In genomic region chr21:44286716-44287632, GRCh38 we compare ENCODE assay signal across 39 cellular contexts. TPM values are rescaled to one million over a fixed set of nuclear protein-coding genes. Genes with fewer than 3 reads are reported as not detected.
DNase-seq lines count a peak whose midpoint lies in the region; ATAC-seq and TF ChIP-seq lines count a peak whose summit lies in the region.
"Had no signal": no experiment of that assay in that cellular context is flagged by ENCODE, and none has a peak within 500 bp of the region (broad histone marks: within the 10 kb centered on the region; RNA-seq: fewer than 3 reads in every experiment).

No MANE protein-coding gene starts in this region.

- H3K27ac Mint-ChIP-seq in HFFc6: no peak overlapping the region
- H3K27ac Mint-ChIP-seq: activated CD4-positive, alpha-beta memory T cell treated with anti-CD3 and anti-CD28 coated beads for 36 hours; activated naive CD8-positive, alpha-beta T cell treated with anti-CD3 and anti-CD28 coated beads, Interleukin-2, amount 50 U/mL, for 24 hours; activated T-cell treated with anti-CD3 and anti-CD28 coated beads, Interleukin-2, amount 50 U/mL, for 72 hours; H9; mesothelial cell of epicardium; naive B cell; progenitor cell of endocrine pancreas had no signal

- H3K9me3 Mint-ChIP-seq in HFFc6: no peaks in the 10 kb centered on the region
- H3K9me3 Mint-ChIP-seq: activated CD4-positive, alpha-beta memory T cell treated with anti-CD3 and anti-CD28 coated beads for 36 hours; activated naive CD8-positive, alpha-beta T cell treated with anti-CD3 and anti-CD28 coated beads, Interleukin-2, amount 50 U/mL, for 24 hours; activated T-cell treated with anti-CD3 and anti-CD28 coated beads, Interleukin-2, amount 50 U/mL, for 72 hours; H9; mesothelial cell of epicardium; naive B cell had no signal

- H3K4me3 ChIP-seq in BE2C (ENCODE audit: low read depth, low read length): no peak overlapping the region
- H3K4me3 ChIP-seq in H7 (ENCODE audit: insufficient read depth, low read depth, low read length): no peak overlapping the region
- H3K4me3 ChIP-seq in right cardiac atrium (ENCODE audit: low read length): no peak overlapping the region
- H3K4me3 ChIP-seq: cardiac muscle cell, colonic mucosa, gastroesophageal sphincter, left lung, MG63, tibial nerve had no signal

- H3K4me1 ChIP-seq in BE2C (no peaks in the 10 kb centered on the region), right cardiac atrium (ENCODE audit: control insufficient read depth, insufficient read depth, low read length) (no peaks in the 10 kb centered on the region)
- H3K4me1 ChIP-seq: colonic mucosa had no signal

- no peaks in the 10 kb centered on the region for H3K36me3 Mint-ChIP-seq in HFFc6 (ENCODE audit: low read depth)
- H3K36me3 Mint-ChIP-seq: activated CD4-positive, alpha-beta memory T cell treated with anti-CD3 and anti-CD28 coated beads for 36 hours; immature natural killer cell; mesothelial cell of epicardium; naive B cell had no signal

- H3K4me3 Mint-ChIP-seq in HFFc6: no peak overlapping the region
- H3K4me3 Mint-ChIP-seq: activated CD4-positive, alpha-beta memory T cell treated with anti-CD3 and anti-CD28 coated beads for 36 hours; activated naive CD8-positive, alpha-beta T cell treated with anti-CD3 and anti-CD28 coated beads, Interleukin-2, amount 50 U/mL, for 24 hours; activated T-cell treated with anti-CD3 and anti-CD28 coated beads, Interleukin-2, amount 50 U/mL, for 72 hours; H9; immature natural killer cell; mesothelial cell of epicardium; naive B cell had no signal

- WGBS in right cardiac atrium: 67% methylated on average over 31 of the region's 31 CpGs

- intact Hi-C loops in right cardiac atrium (cut with DNase I): no loop called here

- no peak for ATAC-seq in right cardiac atrium
- ATAC-seq: activated naive CD8-positive, alpha-beta T cell treated with anti-CD3 and anti-CD28 coated beads, Interleukin-2, amount 50 U/mL, for 24 hours; activated T-cell treated with anti-CD3 and anti-CD28 coated beads, Interleukin-2, amount 50 U/mL, for 72 hours; gastroesophageal sphincter; left lung had no signal

- H3K27ac ChIP-seq in right cardiac atrium (ENCODE audit: low read length): no peak overlapping the region
- H3K27ac ChIP-seq: cardiac muscle cell, colonic mucosa, gastroesophageal sphincter, HL-60, KMS-11, left lung, neutrophil, tibial nerve had no signal

- H3K27me3 Mint-ChIP-seq in HFFc6 (ENCODE audit: insufficient read depth): peaks cover 12% of the 10 kb centered on the region
- H3K27me3 Mint-ChIP-seq: activated naive CD8-positive, alpha-beta T cell treated with anti-CD3 and anti-CD28 coated beads, Interleukin-2, amount 50 U/mL, for 24 hours had no signal

- no peaks in the 10 kb centered on the region for H3K36me3 ChIP-seq in BE2C
- no peaks in the 10 kb centered on the region for H3K36me3 ChIP-seq in H7 (replicated peaks; ENCODE audit: control insufficient read depth, insufficient read depth, low read length)
- H3K36me3 ChIP-seq: cardiac muscle cell, colonic mucosa, gastroesophageal sphincter, left lung, MG63, neutrophil, tibial nerve had no signal

- H3K9me3 ChIP-seq in BE2C (no peaks in the 10 kb centered on the region), right cardiac atrium (ENCODE audit: control insufficient read depth, low read length) (no peaks in the 10 kb centered on the region)
- H3K9me3 ChIP-seq: colonic mucosa, gastroesophageal sphincter, left lung, MG63, neutrophil, tibial nerve had no signal

- no peaks in the 10 kb centered on the region for H3K4me1 Mint-ChIP-seq in HFFc6 (ENCODE audit: low read depth)
- H3K4me1 Mint-ChIP-seq: activated naive CD8-positive, alpha-beta T cell treated with anti-CD3 and anti-CD28 coated beads, Interleukin-2, amount 50 U/mL, for 24 hours; immature natural killer cell had no signal

- TF ChIP-seq CTCF in BE2C (IDR thresholded peaks at IDR 0.05; ENCODE audit: low read depth, low read length) (no peak), HFFc6 (IDR thresholded peaks at IDR 0.05) (no peak)

- peak; percentile 4 for DNase-seq in BE2C
- DNase-seq in H7: peak; percentile 77
- peak; percentile 11 to 62 (median 37) for DNase-seq in right cardiac atrium
- DNase-seq in HFFc6: no peak
- no peak for DNase-seq in medulla oblongata (ENCODE audit: extremely low spot score)
- no peak for DNase-seq in D341Med (ENCODE audit: low spot score)
- DNase-seq: activated CD4-positive, alpha-beta memory T cell treated with anti-CD3 and anti-CD28 coated beads for 36 hours; activated CD4-positive, alpha-beta T cell treated with anti-CD3 and anti-CD28 coated beads for 1 hour; activated naive CD4-positive, alpha-beta T cell; activated naive CD8-positive, alpha-beta T cell treated with anti-CD3 and anti-CD28 coated beads, Interleukin-2, amount 50 U/mL, for 24 hours; activated T-cell treated with anti-CD3 and anti-CD28 coated beads, Interleukin-2, amount 50 U/mL, for 72 hours; AML-193; colonic mucosa; effector CD8-positive, alpha-beta T cell; EL; H9; hypothalamus; immature natural killer cell; MG63; naive B cell; NCI-H1436; NCI-H2081 treated with DMSO at 0.1 percent for 48 hours; NCI-H345; NCI-H69; SHP77 treated with DMSO at 0.1 percent for 48 hours; stimulated activated CD4-positive, alpha-beta T cell treated with anti-CD3 and anti-CD28 coated beads, Interleukin-15, amount 100 ng/mL, for 24 hours; stimulated activated CD4-positive, alpha-beta T cell treated with anti-CD3 and anti-CD28 coated beads, Interleukin-4, amount 100 ng/mL, for 4 hours had no signal

- no peaks in the 10 kb centered on the region for H3K27me3 ChIP-seq in BE2C
- H3K27me3 ChIP-seq in H7 (ENCODE audit: control insufficient read depth, insufficient read depth, low read length): peaks cover 7% of the 10 kb centered on the region; the same call in 1 of the 2 replicates
- no peaks in the 10 kb centered on the region for H3K27me3 ChIP-seq in right cardiac atrium (ENCODE audit: control insufficient read depth, insufficient read depth)
- H3K27me3 ChIP-seq: MG63 had no signal

RNA-seq across cellular contexts. Expression of gene AIRE, which starts 1.3 kb away (rescaled TPM):
- polyA plus RNA-seq in BE2C (2012; ENCODE audit: insufficient read depth, insufficient read length, low read depth): not detected
- 0.07 and 0.31 TPM in 2 replicates for total RNA-seq in H7 (2014; rRNA removed; shearing (Covaris generic))
- total RNA-seq in right cardiac atrium: under 1 TPM in 3 of 4 donors, not detected in 1; 0.11 to 0.14 (median 0.14) TPM
- polyA plus RNA-seq in right cardiac atrium: 0.05 TPM
- total RNA-seq in HFFc6 (2021; fragmentation: NEBNext Ultra II Directional; extraction: Animal tissue kit (Norgen Biotek cat#: 25700)): under 1 TPM in 2 of 6 experiments, not detected in 4; 0.05 to 0.12 TPM
- total RNA-seq: A673; activated CD4-positive, alpha-beta memory T cell treated with anti-CD3 and anti-CD28 coated beads for 36 hours; activated T-cell treated with anti-CD3 and anti-CD28 coated beads, Interleukin-2, amount 50 U/mL, for 72 hours; gastroesophageal sphincter; progenitor cell of endocrine pancreas had no signal
- polyA plus RNA-seq: cardiac muscle cell, immature natural killer cell had no signal

RNA-seq across cellular contexts. Expression of gene PFKL, which starts 12.9 kb away (rescaled TPM):
- 23.2 TPM for polyA plus RNA-seq in BE2C (2012; ENCODE audit: insufficient read depth, insufficient read length, low read depth)
- 149 and 158 TPM in 2 replicates for total RNA-seq in H7 (2014; rRNA removed; shearing (Covaris generic))
- total RNA-seq in right cardiac atrium: 10 to 100 TPM; 43.2 to 54.9 (median 49.6) TPM
- polyA plus RNA-seq in right cardiac atrium: 42.8 TPM
- 100 to 1,000 TPM; 100 to 123 (median 107) TPM for total RNA-seq in HFFc6 (2021; fragmentation: NEBNext Ultra II Directional; extraction: Animal tissue kit (Norgen Biotek cat#: 25700))

RNA-seq across cellular contexts. Expression of gene DNMT3L, which starts 25.3 kb away (rescaled TPM):
- polyA plus RNA-seq in BE2C (2012; ENCODE audit: insufficient read depth, insufficient read length, low read depth): not detected
- total RNA-seq in H7 (2014; rRNA removed; shearing (Covaris generic)): 2.9 and 8.2 TPM in 2 replicates
- total RNA-seq in right cardiac atrium: not detected
- not detected for polyA plus RNA-seq in right cardiac atrium
- total RNA-seq in HFFc6 (2021; fragmentation: NEBNext Ultra II Directional; extraction: Animal tissue kit (Norgen Biotek cat#: 25700)): not detected
- total RNA-seq: A673; activated CD4-positive, alpha-beta memory T cell treated with anti-CD3 and anti-CD28 coated beads for 36 hours; activated T-cell treated with anti-CD3 and anti-CD28 coated beads, Interleukin-2, amount 50 U/mL, for 72 hours; astrocyte; cardiac muscle cell; colonic mucosa; gastroesophageal sphincter; left lung; mesothelial cell of epicardium; progenitor cell of endocrine pancreas; T-helper 2 cell treated with Interferon-gamma antibody and Interleukin-4, amounts not matched to agents 100 ng/mL and 5 ng/mL, for 36 hours; tibial nerve had no signal
- polyA plus RNA-seq: cardiac muscle cell, immature natural killer cell had no signal

RNA-seq across cellular contexts. Expression of gene ICOSLG, which starts 46.2 kb away (rescaled TPM):
- polyA plus RNA-seq in BE2C (2012; ENCODE audit: insufficient read depth, insufficient read length, low read depth): 0.08 TPM
- total RNA-seq in H7 (2014; rRNA removed; shearing (Covaris generic)): 0.96 and 1.6 TPM in 2 replicates
- 1 to 10 TPM in 2 of 4 donors, under 1 TPM in 2; 0.60 to 4.6 (median 1.7) TPM for total RNA-seq in right cardiac atrium
- 0.57 TPM for polyA plus RNA-seq in right cardiac atrium
- total RNA-seq in HFFc6 (2021; fragmentation: NEBNext Ultra II Directional; extraction: Animal tissue kit (Norgen Biotek cat#: 25700)): under 1 TPM; 0.07 to 0.47 (median 0.33) TPM
- polyA plus RNA-seq: cardiac muscle cell, immature natural killer cell had no signal

RNA-seq across cellular contexts. Expression of gene CFAP410, which starts 52.2 kb away (rescaled TPM):
- polyA plus RNA-seq in BE2C (2012; ENCODE audit: insufficient read depth, insufficient read length, low read depth): 36.7 TPM
- total RNA-seq in H7 (2014; rRNA removed; shearing (Covaris generic)): 17.2 and 20.3 TPM in 2 replicates
- 10 to 100 TPM; 13.2 to 19.8 (median 17.6) TPM for total RNA-seq in right cardiac atrium
- 16.8 TPM for polyA plus RNA-seq in right cardiac atrium
- 10 to 100 TPM in 3 of 6 experiments, 1 to 10 TPM in 3; 7.5 to 13.0 (median 9.7) TPM for total RNA-seq in HFFc6 (2021; fragmentation: NEBNext Ultra II Directional; extraction: Animal tissue kit (Norgen Biotek cat#: 25700))

Comparison
In these comparisons a context has a peak if more than half of its experiments do, and no peak if none do; other contexts are left out.
1. DNase-seq: peak in BE2C (single experiment), H7 (single experiment) and right cardiac atrium (3 of 3); none in HFFc6 (single experiment), medulla oblongata (single experiment) and D341Med (single experiment).